ENCODE assay signal across 17 cellular contexts in the genomic region with DNA sequence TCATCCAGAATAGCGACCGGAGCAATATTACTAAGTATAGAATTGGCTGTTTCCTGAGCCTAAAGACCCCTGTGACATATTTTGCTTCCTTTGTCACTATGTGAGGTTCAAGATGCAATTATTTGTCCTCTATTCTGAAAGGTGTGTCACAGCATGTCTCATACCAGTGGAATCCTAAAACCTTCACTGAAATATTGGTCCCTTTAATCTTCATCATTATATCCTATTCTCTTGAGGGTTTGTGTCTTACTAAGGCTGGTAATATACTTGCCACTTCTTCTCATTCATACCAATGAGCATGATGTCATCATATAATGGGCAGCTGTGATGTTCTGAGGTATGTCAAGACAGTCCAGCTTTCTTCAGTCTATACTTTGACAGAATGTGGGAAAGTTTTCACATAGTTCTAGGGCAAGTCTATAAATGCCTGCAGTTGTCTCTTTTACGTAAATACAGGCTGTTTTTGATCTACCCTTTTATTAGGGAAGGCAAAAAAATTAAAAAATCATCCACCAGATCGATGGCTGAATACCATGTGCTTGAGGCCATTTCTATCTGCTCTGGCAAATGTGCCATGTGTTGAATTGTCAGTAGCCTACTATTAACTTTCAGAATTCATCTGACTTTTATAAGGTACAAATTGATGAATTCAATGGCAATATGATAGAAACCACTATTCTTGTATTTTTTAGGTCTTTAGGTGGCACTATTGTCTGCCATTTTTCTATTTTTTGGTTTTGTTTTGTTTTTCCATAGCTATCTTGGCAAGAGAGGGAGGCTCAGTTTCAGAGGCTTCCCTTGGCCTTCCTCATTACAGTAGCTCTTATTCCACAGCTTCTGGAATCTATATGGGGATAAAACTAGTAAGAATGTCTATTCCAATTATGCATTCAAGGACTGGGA.
A peak's percentile ranks its signal among the peaks of the same experiment; 100 is the strongest.
DNase-seq lines count a peak whose midpoint lies in the region; ATAC-seq and TF ChIP-seq lines count a peak whose summit lies in the region.
"Had no signal": no experiment of that assay in that cellular context is flagged by ENCODE, and none has a peak within 500 bp of the region (broad histone marks: within the 10 kb centered on the region; RNA-seq: fewer than 3 reads in every experiment).

No MANE protein-coding gene starts in this region.

- TF ChIP-seq CTCF in fibroblast of villous mesenchyme (IDR thresholded peaks at IDR 0.05; ENCODE audit: insufficient read depth, low read depth, low read length) (no peak), smooth muscle cell (IDR thresholded peaks at IDR 0.05; ENCODE audit: borderline replicate concordance, insufficient read depth, poor library complexity, severe bottlenecking) (peak; percentile 21), HFFc6 (IDR thresholded peaks at IDR 0.05) (no peak)

- H3K36me3 ChIP-seq in GM23248 (ENCODE audit: low read depth) (no peaks in the 10 kb centered on the region), smooth muscle cell (ENCODE audit: low read depth) (no peaks in the 10 kb centered on the region)
- H3K36me3 ChIP-seq: right atrium auricular region had no signal

- peak; percentile 13 for DNase-seq in GM23248
- DNase-seq in SW480 (ENCODE audit: low spot score), result peak; percentile 6
- DNase-seq in fibroblast of villous mesenchyme (ENCODE audit: low read depth), result peak; percentile 19
- no peak for DNase-seq in smooth muscle cell (lab: John Stamatoyannopoulos, UW; ENCODE audit: unreplicated experiment)
- DNase-seq in HPDE6-E6E7 (ENCODE audit: extremely low spot score), result no peak
- no peak for DNase-seq in HFFc6
- DNase-seq: activated CD8-positive, alpha-beta T cell treated with anti-CD3 and anti-CD28 coated beads for 36 hours; activated effector memory CD4-positive, alpha-beta T cell treated with Interleukin-2 at 50 U/mL for 16 hours; Caco-2; effector memory CD8-positive, alpha-beta T cell; NCI-H2029 treated with DMSO at 0.1 percent for 48 hours; stimulated activated CD4-positive, alpha-beta T cell treated with anti-CD3 and anti-CD28 coated beads, Interleukin-4, amount 100 ng/mL, for 4 hours had no signal

- no peaks in the 10 kb centered on the region for H3K4me1 ChIP-seq in GM23248 (ENCODE audit: insufficient read depth)
- H3K4me1 ChIP-seq in smooth muscle cell (ENCODE audit: low read depth), result no peaks in the 10 kb centered on the region
- H3K4me1 ChIP-seq: Caco-2, right atrium auricular region had no signal

- H3K27ac ChIP-seq in GM23248 (no peak overlapping the region), smooth muscle cell (ENCODE audit: low read depth) (peak overlapping the region; percentile 54)
- H3K27ac ChIP-seq: right atrium auricular region had no signal

- in situ Hi-C loops in GM23248 (cut with MboI), result no loop called here

- H3K36me3 Mint-ChIP-seq in HFFc6 (ENCODE audit: low read depth), result no peaks in the 10 kb centered on the region
- H3K36me3 Mint-ChIP-seq: brain; stimulated activated effector memory CD8-positive, alpha-beta T cell treated with anti-CD3 and anti-CD28 coated beads, Interleukin-12 subunit alpha, Interleukin-12 subunit beta, amount 100 ng/mL, for 72 hours had no signal

- H4K20me1 ChIP-seq in GM23248 (ENCODE audit: insufficient read depth), result no peaks in the 10 kb centered on the region
- no peaks in the 10 kb centered on the region for H4K20me1 ChIP-seq in smooth muscle cell (ENCODE audit: low read depth)

- H3K79me2 ChIP-seq in GM23248 (ENCODE audit: insufficient read depth), result no peaks in the 10 kb centered on the region
- no peaks in the 10 kb centered on the region for H3K79me2 ChIP-seq in smooth muscle cell (ENCODE audit: low read depth)

- no peak overlapping the region for H3K4me3 Mint-ChIP-seq in HFFc6
- H3K4me3 Mint-ChIP-seq: activated CD8-positive, alpha-beta T cell treated with anti-CD3 and anti-CD28 coated beads for 36 hours; brain; effector memory CD8-positive, alpha-beta T cell; nephron; stimulated activated effector memory CD8-positive, alpha-beta T cell treated with anti-CD3 and anti-CD28 coated beads, Interleukin-12 subunit alpha, Interleukin-12 subunit beta, amount 100 ng/mL, for 72 hours had no signal

- no peak overlapping the region for H3K9ac ChIP-seq in GM23248
- no peak overlapping the region for H3K9ac ChIP-seq in smooth muscle cell (ENCODE audit: low read depth)

- no peaks in the 10 kb centered on the region for H3K9me2 ChIP-seq in GM23248 (ENCODE audit: insufficient read depth)

- H3K9me3 ChIP-seq in GM23248 (ENCODE audit: low read depth) (no peaks in the 10 kb centered on the region), smooth muscle cell (replicated peaks; ENCODE audit: low read depth) (no peaks in the 10 kb centered on the region)
- H3K9me3 ChIP-seq: Caco-2, right atrium auricular region had no signal

- H3K4me3 ChIP-seq in GM23248 (no peak overlapping the region), fibroblast of villous mesenchyme (ENCODE audit: low read depth, low read length) (no peak overlapping the region), smooth muscle cell (no peak overlapping the region)
- H3K4me3 ChIP-seq: right atrium auricular region had no signal

- H2AFZ ChIP-seq in GM23248 (no peak overlapping the region), smooth muscle cell (ENCODE audit: low read depth) (no peak overlapping the region)

- no peaks in the 10 kb centered on the region for H3F3A ChIP-seq in GM23248 (ENCODE audit: insufficient read depth)
- H3F3A ChIP-seq in smooth muscle cell (ENCODE audit: low read depth), result peaks cover 5% of the 10 kb centered on the region

- WGBS in GM23248 (ENCODE audit: low coverage in 1 of 2, low lambda C conversion rate in 2 of 2, missing lambda C conversion rate in 2 of 2), 2 experiments, result 32 to 44% methylated on average over 4 of the region's 4 CpGs
- 63% methylated on average over 4 of the region's 4 CpGs for WGBS in smooth muscle cell (ENCODE audit: low lambda C conversion rate)

- no peaks in the 10 kb centered on the region for H3K4me1 Mint-ChIP-seq in HFFc6 (ENCODE audit: low read depth)
- H3K4me1 Mint-ChIP-seq: nephron; stimulated activated effector memory CD8-positive, alpha-beta T cell treated with anti-CD3 and anti-CD28 coated beads, Interleukin-12 subunit alpha, Interleukin-12 subunit beta, amount 100 ng/mL, for 72 hours had no signal

- H3K27me3 ChIP-seq in GM23248 (replicated peaks; ENCODE audit: insufficient read depth) (no peaks in the 10 kb centered on the region), smooth muscle cell (ENCODE audit: low read depth) (no peaks in the 10 kb centered on the region)
- H3K27me3 ChIP-seq: right atrium auricular region had no signal

- no peak overlapping the region for H3K27ac Mint-ChIP-seq in HFFc6
- H3K27ac Mint-ChIP-seq: activated CD8-positive, alpha-beta T cell treated with anti-CD3 and anti-CD28 coated beads for 36 hours; brain; effector memory CD8-positive, alpha-beta T cell; nephron; stimulated activated effector memory CD8-positive, alpha-beta T cell treated with anti-CD3 and anti-CD28 coated beads, Interleukin-12 subunit alpha, Interleukin-12 subunit beta, amount 100 ng/mL, for 72 hours had no signal

- H3K9me3 Mint-ChIP-seq in HFFc6, result peaks cover 16% of the 10 kb centered on the region
- H3K9me3 Mint-ChIP-seq: activated CD8-positive, alpha-beta T cell treated with anti-CD3 and anti-CD28 coated beads for 36 hours; nephron had no signal

- ATAC-seq in HG03135 (IDR thresholded peaks at IDR 0.05; ENCODE audit: unreplicated experiment), result no peak
- ATAC-seq: activated CD8-positive, alpha-beta T cell treated with anti-CD3 and anti-CD28 coated beads for 36 hours; effector memory CD8-positive, alpha-beta T cell; stimulated activated effector memory CD8-positive, alpha-beta T cell treated with anti-CD3 and anti-CD28 coated beads, Interleukin-12 subunit alpha, Interleukin-12 subunit beta, amount 100 ng/mL, for 72 hours had no signal

- H3K27me3 Mint-ChIP-seq in HFFc6 (ENCODE audit: insufficient read depth), result no peaks in the 10 kb centered on the region
- H3K27me3 Mint-ChIP-seq: activated CD8-positive, alpha-beta T cell treated with anti-CD3 and anti-CD28 coated beads for 36 hours; effector memory CD8-positive, alpha-beta T cell had no signal

- H3K4me2 ChIP-seq in GM23248 (ENCODE audit: unreplicated experiment) (no peak overlapping the region), smooth muscle cell (peak overlapping the region; percentile 18)

Comparison
In these comparisons a context has a peak if more than half of its experiments do, and no peak if none do; other contexts are left out.
1. DNase-seq: peak in GM23248 (single experiment), SW480 (single experiment) and fibroblast of villous mesenchyme (single experiment); none in smooth muscle cell (single experiment), HPDE6-E6E7 (single experiment) and HFFc6 (single experiment).